Comparison of ENCODE assay signal across 23 cellular contexts in the genomic region with DNA sequence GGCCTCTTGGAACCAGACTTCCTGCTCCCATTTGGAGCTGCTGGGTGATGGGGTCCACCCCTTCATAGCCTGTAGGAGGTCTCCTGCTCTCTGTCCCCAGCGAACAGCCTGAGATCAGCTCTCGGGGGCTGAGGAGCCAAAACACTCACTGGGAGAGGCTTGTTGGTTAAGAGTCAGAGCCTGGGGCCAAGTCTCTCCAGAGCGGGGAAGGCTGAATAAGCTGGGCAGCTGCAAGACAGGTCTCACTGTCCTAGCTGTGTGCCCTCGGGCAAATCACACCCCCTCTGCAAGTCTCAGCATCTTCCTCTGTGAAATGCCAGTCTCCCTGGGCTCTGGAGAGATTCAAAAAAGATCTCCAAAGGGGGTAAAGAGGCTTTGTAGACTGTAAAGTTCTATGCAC.
A peak's percentile ranks its signal among the peaks of the same experiment; 100 is the strongest.
DNase-seq lines count a peak whose midpoint lies in the region; ATAC-seq, FAIRE-seq and TF ChIP-seq lines count a peak whose summit lies in the region.
"Had no signal": no experiment of that assay in that cellular context is flagged by ENCODE, and none has a peak within 500 bp of the region (broad histone marks: within the 10 kb centered on the region; RNA-seq: fewer than 3 reads in every experiment).

No MANE protein-coding gene starts in this region.

- H3K36me3 Mint-ChIP-seq in immature natural killer cell: no peaks in the 10 kb centered on the region
- no peaks in the 10 kb centered on the region for H3K36me3 Mint-ChIP-seq in natural killer cell treated with Interleukin-12 subunit alpha and Interleukin-12 subunit beta and Interleukin-15 and Interleukin-18, amount 100 ng/mL, for 72 hours
- H3K36me3 Mint-ChIP-seq: CD4-positive, CD25-positive, alpha-beta regulatory T cell had no signal

- no peak overlapping the region for H3K4me3 ChIP-seq in H1 (ENCODE audit: extremely low read depth in 1 of 4, insufficient read depth in 2 of 4, low read depth in 3 of 4, low read length in 4 of 4)
- H3K4me3 ChIP-seq: BLaER1, GM12878, PC-9 had no signal

- H2BK12ac ChIP-seq in H1 (ENCODE audit: low read depth, low read length): no peak overlapping the region

- no peaks in the 10 kb centered on the region for H3K36me3 ChIP-seq in H1 (ENCODE audit: control insufficient read depth in 2 of 4, insufficient read depth in 4 of 4, low read length in 3 of 4)
- H3K36me3 ChIP-seq: BLaER1 had no signal

- H3K27ac Mint-ChIP-seq in immature natural killer cell: no peak overlapping the region
- H3K27ac Mint-ChIP-seq in natural killer cell treated with Interleukin-12 subunit alpha and Interleukin-12 subunit beta and Interleukin-15 and Interleukin-18, amount 100 ng/mL, for 72 hours: no peak overlapping the region
- H3K27ac Mint-ChIP-seq: CD4-positive, CD25-positive, alpha-beta regulatory T cell had no signal

- no peak for TF ChIP-seq POLR2A in H1 (IDR thresholded peaks at IDR 0.05; ENCODE audit: control extremely low read depth in 1 of 2, low read depth in 2 of 2, low read length in 2 of 2)

- no peaks in the 10 kb centered on the region; the same call in 1 of the 2 replicates for H3K23me2 ChIP-seq in H1 (ENCODE audit: low read depth, low read length)

- H4K91ac ChIP-seq in H1 (replicated peaks; ENCODE audit: insufficient read length, low read length): no peak overlapping the region

- CTCF ChIA-PET in RWPE1 (lab: Yijun Ruan, JAX) (interaction anchor here (0.6 kb wide), 1 partner anchor 46 kb away, joined by 3 read pairs; no protein-coding TSS in a partner anchor), H1 (lab: Charles Lee; ENCODE audit: partially characterized antibody) (interaction anchor here (0.5 to 1.5 kb wide), 5 partner anchors 11 to 38 kb away, joined by 3 to 6 read pairs (median 3); no protein-coding TSS in a partner anchor)

- no peak for TF ChIP-seq EP300 in H1 (IDR thresholded peaks at IDR 0.05; ENCODE audit: borderline replicate concordance in 1 of 2, low read depth in 2 of 2, low read length in 2 of 2)

- TF ChIP-seq CTCF in RWPE1 (conservative IDR thresholded peaks at IDR 0.05; ENCODE audit: low read depth) (no peak), H1 (IDR thresholded peaks at IDR 0.05; ENCODE audit: control extremely low read depth in 1 of 3, insufficient read depth in 1 of 3, low read depth in 1 of 3, low read length in 3 of 3) (no peak)

- no peaks in the 10 kb centered on the region for H3K79me2 ChIP-seq in H1 (ENCODE audit: control insufficient read depth in 1 of 2, insufficient read depth in 2 of 2, low read length in 2 of 2)

- no peak overlapping the region for H3K23ac ChIP-seq in H1 (ENCODE audit: insufficient read length)

- WGBS in H1 (ENCODE audit: extremely low coverage in 1 of 2, insufficient coverage in 1 of 2, insufficient read length in 1 of 2, insufficient replicate concordance in 2 of 2, low coverage in 1 of 2, low lambda C conversion rate in 2 of 2, missing lambda C conversion rate in 1 of 2), 2 experiments: 86% methylated on average over 4 of the region's 4 CpGs; no CpG with 5 or more reads in 1 of the 2 experiments

- DNase-seq in ELF-1 (ENCODE audit: low read depth, low spot score) (peak; percentile 88), RWPE1 (ENCODE audit: low spot score) (peak; percentile 57), H1 (ENCODE audit: low read depth in 1 of 2, low spot score in 2 of 2) (no peak), iPS-NIHi7 (ENCODE audit: extremely low spot score) (peak; percentile 14), immature natural killer cell (no peak), COR-L47 (lab: John Stamatoyannopoulos, UW) (no peak)
- no peak for DNase-seq in natural killer cell treated with Interleukin-12 subunit alpha and Interleukin-12 subunit beta and Interleukin-15 and Interleukin-18, amount 100 ng/mL, for 72 hours (ENCODE audit: low spot score)
- no peak for DNase-seq in activated CD4-positive, alpha-beta T cell treated with anti-CD3 and anti-CD28 coated beads, Interleukin-2, amount 50 U/mL, for 4 hours
- DNase-seq: CD4-positive, CD25-positive, alpha-beta regulatory T cell; DMS53; GDM1; GOT3; NCI-H1092 treated with DMSO at 0.1 percent for 48 hours; NCI-H1436 treated with DMSO at 0.1 percent for 48 hours; NCI-H2029; NCI-H446 treated with DMSO at 0.1 percent for 48 hours; NCI-H526; PC-9; SHP77 had no signal

- no peak overlapping the region for H2BK120ac ChIP-seq in H1 (replicated peaks; ENCODE audit: low read depth, low read length)

- no peaks in the 10 kb centered on the region for H3K9me3 ChIP-seq in H1 (ENCODE audit: insufficient read depth in 2 of 2, low read depth in 1 of 2, low read length in 1 of 2)
- H3K9me3 ChIP-seq: BLaER1 had no signal

- POLR2A ChIA-PET in RWPE1 (lab: Yijun Ruan, JAX; ENCODE audit: low non-redundant PET): no interaction called here
- POLR2A ChIA-PET in H1 (lab: Charles Lee; ENCODE audit: partially characterized antibody): no interaction called here

- no peak for ATAC-seq in natural killer cell treated with Interleukin-12 subunit alpha and Interleukin-12 subunit beta and Interleukin-15 and Interleukin-18, amount 100 ng/mL, for 72 hours
- ATAC-seq: GM12878, HCT116 had no signal

- H2BK15ac ChIP-seq in H1 (ENCODE audit: low read length): no peak overlapping the region

- H3K4me3 Mint-ChIP-seq in immature natural killer cell: no peak overlapping the region
- no peak overlapping the region for H3K4me3 Mint-ChIP-seq in natural killer cell treated with Interleukin-12 subunit alpha and Interleukin-12 subunit beta and Interleukin-15 and Interleukin-18, amount 100 ng/mL, for 72 hours
- H3K4me3 Mint-ChIP-seq: CD4-positive, CD25-positive, alpha-beta regulatory T cell had no signal

- H2AK5ac ChIP-seq in H1 (ENCODE audit: low read depth, low read length): no peak overlapping the region

- no peak for FAIRE-seq in H1 (lab: Jason Lieb, UNC)
- FAIRE-seq: GM12878 had no signal

- H3K27me3 ChIP-seq in H1 (replicated peaks in 1 of 4; ENCODE audit: control insufficient read depth in 3 of 4, extremely low read depth in 1 of 4, insufficient read depth in 3 of 4, low read length in 3 of 4): no peaks in the 10 kb centered on the region; a peak in 1 of 7 replicates
- H3K27me3 ChIP-seq: BLaER1 had no signal

- H3K4ac ChIP-seq in H1 (replicated peaks; ENCODE audit: insufficient read length, low read depth, low read length): no peak overlapping the region

- no peak overlapping the region for H3K14ac ChIP-seq in H1 (ENCODE audit: insufficient read length)

- H3K79me1 ChIP-seq in H1 (ENCODE audit: low read depth, low read length): no peaks in the 10 kb centered on the region

- H4K20me1 ChIP-seq in H1 (replicated peaks in 1 of 2; ENCODE audit: control insufficient read depth in 1 of 2, insufficient read depth in 2 of 2, low read length in 2 of 2): no peaks in the 10 kb centered on the region
- H4K20me1 ChIP-seq: BLaER1 had no signal

- no peak overlapping the region for H4K5ac ChIP-seq in H1 (ENCODE audit: insufficient read length, low read depth, low read length)

- H3K4me2 ChIP-seq in H1 (ENCODE audit: insufficient read depth in 1 of 2, low read depth in 2 of 2, low read length in 2 of 2): no peak overlapping the region
- H3K4me2 ChIP-seq: BLaER1, PC-9 had no signal

- H3K9ac ChIP-seq in H1 (replicated peaks in 1 of 4; ENCODE audit: extremely low read depth in 1 of 4, low read depth in 3 of 4, low read length in 3 of 4): no peak overlapping the region
- H3K9ac ChIP-seq: BLaER1 had no signal

- no peak overlapping the region for H2BK20ac ChIP-seq in H1 (ENCODE audit: low read length)

- H3K9me3 Mint-ChIP-seq in immature natural killer cell: peaks cover 0 to 1% (median 0%) of the 10 kb centered on the region in 6 donors
- H3K9me3 Mint-ChIP-seq in natural killer cell treated with Interleukin-12 subunit alpha and Interleukin-12 subunit beta and Interleukin-15 and Interleukin-18, amount 100 ng/mL, for 72 hours: no peaks in the 10 kb centered on the region
- H3K9me3 Mint-ChIP-seq: CD4-positive, CD25-positive, alpha-beta regulatory T cell had no signal

- H3K18ac ChIP-seq in H1 (ENCODE audit: extremely low read depth, low read length): no peak overlapping the region

- peak overlapping the region; percentile 71 for H3K27ac ChIP-seq in RWPE1
- no peak overlapping the region for H3K27ac ChIP-seq in H1 (ENCODE audit: low read depth, low read length)
- H3K27ac ChIP-seq: BLaER1, HL-60, PC-9 had no signal

- H2AFZ ChIP-seq in H1 (ENCODE audit: low read length): no peak overlapping the region
- H2AFZ ChIP-seq: PC-9 had no signal

- H3K27me3 Mint-ChIP-seq in immature natural killer cell (ENCODE audit: low read depth in 3 of 3): peaks cover 3 to 10% (median 6%) of the 10 kb centered on the region in 3 donors
- peaks cover 21 to 41% of the 10 kb centered on the region in 2 donors for H3K27me3 Mint-ChIP-seq in natural killer cell treated with Interleukin-12 subunit alpha and Interleukin-12 subunit beta and Interleukin-15 and Interleukin-18, amount 100 ng/mL, for 72 hours

- H2BK5ac ChIP-seq in H1 (ENCODE audit: low read depth, low read length): 0 out of 2 replicates have a peak overlapping the region, but pooled peaks have one; percentile 19

- no peaks in the 10 kb centered on the region for H3K4me1 Mint-ChIP-seq in immature natural killer cell
- no peaks in the 10 kb centered on the region for H3K4me1 Mint-ChIP-seq in natural killer cell treated with Interleukin-12 subunit alpha and Interleukin-12 subunit beta and Interleukin-15 and Interleukin-18, amount 100 ng/mL, for 72 hours (ENCODE audit: low read depth in 2 of 2)
- H3K4me1 Mint-ChIP-seq: CD4-positive, CD25-positive, alpha-beta regulatory T cell had no signal

- peaks cover 6 to 22% (median 11%) of the 10 kb centered on the region in 4 experiments for H3K4me1 ChIP-seq in H1 (replicated peaks in 1 of 4; ENCODE audit: control insufficient read depth in 3 of 4, insufficient read depth in 4 of 4, low read length in 3 of 4)
- H3K4me1 ChIP-seq: BLaER1 had no signal

- no peak overlapping the region for H3K56ac ChIP-seq in H1 (replicated peaks; ENCODE audit: insufficient read length, low read depth, low read length)

- TF ChIP-seq RAD21 in H1 (IDR thresholded peaks at IDR 0.05 in 1 of 2, conservative IDR thresholded peaks at IDR 0.05 in 1 of 2; ENCODE audit: low read depth in 2 of 2, low read length in 2 of 2): no peak

- no peak overlapping the region for H4K8ac ChIP-seq in H1 (ENCODE audit: extremely low read depth, insufficient read depth, low read length)

TF ChIP-seq in H1, 55 proteins besides CTCF, POLR2A, EP300 and RAD21:
- TF ChIP-seq SRF (IDR thresholded peaks at IDR 0.05; ENCODE audit: low read depth, low read length): no peak

Comparison
In these comparisons a context has a peak if more than half of its experiments do, and no peak if none do; other contexts are left out.
1. DNase-seq: peak in ELF-1 (single experiment), RWPE1 (single experiment) and iPS-NIHi7 (single experiment); none in H1 (0 of 2), immature natural killer cell (0 of 3), natural killer cell treated with Interleukin-12 subunit alpha and Interleukin-12 subunit beta and Interleukin-15 and Interleukin-18, amount 100 ng/mL, for 72 hours (single experiment), activated CD4-positive, alpha-beta T cell treated with anti-CD3 and anti-CD28 coated beads, Interleukin-2, amount 50 U/mL, for 4 hours (0 of 2) and COR-L47 (single experiment).